Comparison of ENCODE assay signal across 8 cellular contexts in genomic region chr2:196268538-196269338, GRCh38.
DNase-seq lines count a peak whose midpoint lies in the region; ATAC-seq, FAIRE-seq and TF ChIP-seq lines count a peak whose summit lies in the region.

No MANE protein-coding gene starts in this region.

- DNase-seq in GM12892 (ENCODE audit: insufficient read length) (no peak), memory B cell (ENCODE audit: low spot score in 2 of 2) (peak in 1 of 2 donors; percentile 57), NCI-H2081 (lab: John Stamatoyannopoulos, UW) (no peak), NCI-H187 treated with DMSO at 0.1 percent for 48 hours (lab: John Stamatoyannopoulos, UW) (no peak), AG08396 (ENCODE audit: low spot score) (no peak)
- DNase-seq in activated CD8-positive, alpha-beta T cell treated with anti-CD3 and anti-CD28 coated beads, Interleukin-2, amount 10 ng/mL, durations not matched to agents 7 days and 5 days: no peak

- POLR2A ChIA-PET in activated CD8-positive, alpha-beta T cell treated with anti-CD3 and anti-CD28 coated beads, Interleukin-2, amount 10 ng/mL, durations not matched to agents 7 days and 5 days (lab: Charles Lee): interaction anchor here (0.6 to 2.4 kb wide), 5 partner anchors 57 to 109 kb away, joined by 3 to 10 read pairs (median 3); partner anchors contain the start of gene STK17B

- no peaks in the 10 kb centered on the region for H3K27me3 Mint-ChIP-seq in activated CD8-positive, alpha-beta T cell treated with anti-CD3 and anti-CD28 coated beads, Interleukin-2, amount 10 ng/mL, durations not matched to agents 7 days and 5 days (ENCODE audit: low read depth)
- no peaks in the 10 kb centered on the region for H3K27me3 Mint-ChIP-seq in memory B cell

- peaks cover 10% of the 10 kb centered on the region for H3K36me3 Mint-ChIP-seq in activated CD8-positive, alpha-beta T cell treated with anti-CD3 and anti-CD28 coated beads, Interleukin-2, amount 10 ng/mL, durations not matched to agents 7 days and 5 days (ENCODE audit: low read depth)
- H3K36me3 Mint-ChIP-seq in memory B cell: no peaks in the 10 kb centered on the region

- no peak for TF ChIP-seq POLR2A in GM12892 (IDR thresholded peaks at IDR 0.05; ENCODE audit: low read depth, low read length)

- peak overlapping the region; percentile 60 for H3K4me3 Mint-ChIP-seq in activated CD8-positive, alpha-beta T cell treated with anti-CD3 and anti-CD28 coated beads, Interleukin-2, amount 10 ng/mL, durations not matched to agents 7 days and 5 days
- H3K4me3 Mint-ChIP-seq in memory B cell: peak overlapping the region; percentile 73

- ATAC-seq in HG03439 (IDR thresholded peaks at IDR 0.05; ENCODE audit: unreplicated experiment): peak; percentile 37
- peak; percentile 37 for ATAC-seq in activated CD8-positive, alpha-beta T cell treated with anti-CD3 and anti-CD28 coated beads, Interleukin-2, amount 10 ng/mL, durations not matched to agents 7 days and 5 days
- peak; percentile 89 for ATAC-seq in memory B cell (ENCODE audit: low read depth)
- no peak for ATAC-seq in HG02610 (IDR thresholded peaks at IDR 0.05; ENCODE audit: unreplicated experiment)

- FAIRE-seq in GM12892 (lab: Jason Lieb, UNC): peak; percentile 36

- CTCF ChIA-PET in activated CD8-positive, alpha-beta T cell treated with anti-CD3 and anti-CD28 coated beads, Interleukin-2, amount 10 ng/mL, durations not matched to agents 7 days and 5 days (lab: Charles Lee): interaction anchor here (0.8 to 3.5 kb wide), 5 partner anchors 7 to 359 kb away, joined by 3 to 18 read pairs (median 4); no protein-coding TSS in a partner anchor

- peak overlapping the region; percentile 80 for H3K27ac Mint-ChIP-seq in activated CD8-positive, alpha-beta T cell treated with anti-CD3 and anti-CD28 coated beads, Interleukin-2, amount 10 ng/mL, durations not matched to agents 7 days and 5 days
- peak overlapping the region; percentile 87 for H3K27ac Mint-ChIP-seq in memory B cell

- no peaks in the 10 kb centered on the region for H3K9me3 Mint-ChIP-seq in activated CD8-positive, alpha-beta T cell treated with anti-CD3 and anti-CD28 coated beads, Interleukin-2, amount 10 ng/mL, durations not matched to agents 7 days and 5 days (ENCODE audit: insufficient read depth)
- H3K9me3 Mint-ChIP-seq in memory B cell: no peaks in the 10 kb centered on the region

- peaks cover 73% of the 10 kb centered on the region for H3K4me1 Mint-ChIP-seq in activated CD8-positive, alpha-beta T cell treated with anti-CD3 and anti-CD28 coated beads, Interleukin-2, amount 10 ng/mL, durations not matched to agents 7 days and 5 days (ENCODE audit: low read depth)
- peaks cover 20% of the 10 kb centered on the region for H3K4me1 Mint-ChIP-seq in memory B cell
